ENCODE assay signal across 1 cellular context in the genomic region with DNA sequence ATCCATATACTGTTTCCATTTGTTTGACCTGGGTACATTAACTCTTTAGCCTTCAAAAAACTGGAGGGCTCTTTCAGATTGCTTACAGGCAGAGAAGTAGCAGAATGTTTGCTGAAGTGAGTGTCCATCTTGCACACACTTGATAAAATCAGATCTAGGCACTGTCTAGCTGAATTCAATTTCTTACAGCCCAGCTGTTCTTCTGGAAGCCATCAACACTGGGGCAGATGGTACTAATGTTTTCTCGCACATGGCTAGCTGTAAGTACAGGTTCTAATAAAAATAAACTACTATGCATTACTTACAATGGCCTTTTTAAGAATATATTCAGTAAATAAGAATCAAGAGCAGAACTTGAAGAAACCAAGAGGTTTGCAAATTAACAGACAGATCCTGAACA.
TF ChIP-seq lines count a peak whose summit lies in the region.

No MANE protein-coding gene starts in this region.

TF ChIP-seq in GM12878, 131 proteins besides CTCF, POLR2A, EP300 and RAD21 (continued from another document):
- no peak for TF ChIP-seq ZNF592 (IDR thresholded peaks at IDR 0.05)
- no peak for TF ChIP-seq TCF12 (IDR thresholded peaks at IDR 0.05; ENCODE audit: low read depth, low read length)
- TF ChIP-seq, protein P1, sequence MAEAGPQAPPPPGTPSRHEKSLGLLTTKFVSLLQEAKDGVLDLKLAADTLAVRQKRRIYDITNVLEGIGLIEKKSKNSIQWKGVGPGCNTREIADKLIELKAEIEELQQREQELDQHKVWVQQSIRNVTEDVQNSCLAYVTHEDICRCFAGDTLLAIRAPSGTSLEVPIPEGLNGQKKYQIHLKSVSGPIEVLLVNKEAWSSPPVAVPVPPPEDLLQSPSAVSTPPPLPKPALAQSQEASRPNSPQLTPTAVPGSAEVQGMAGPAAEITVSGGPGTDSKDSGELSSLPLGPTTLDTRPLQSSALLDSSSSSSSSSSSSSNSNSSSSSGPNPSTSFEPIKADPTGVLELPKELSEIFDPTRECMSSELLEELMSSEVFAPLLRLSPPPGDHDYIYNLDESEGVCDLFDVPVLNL (IDR thresholded peaks at IDR 0.05; ENCODE audit: low read depth, low read length): no peak
- TF ChIP-seq SUZ12 (IDR thresholded peaks at IDR 0.05; ENCODE audit: unreplicated experiment): no peak
- no peak for TF ChIP-seq POU2F2 (IDR thresholded peaks at IDR 0.05; ENCODE audit: borderline replicate concordance, low read depth, low read length)
- TF ChIP-seq NR2C2 (IDR thresholded peaks at IDR 0.05; ENCODE audit: borderline replicate concordance, control insufficient read depth, insufficient read length, low read depth): no peak
- TF ChIP-seq JUNB (IDR thresholded peaks at IDR 0.05): no peak
- TF ChIP-seq BCL11A (IDR thresholded peaks at IDR 0.05; ENCODE audit: low read depth, low read length): no peak
- no peak for TF ChIP-seq MEF2B (IDR thresholded peaks at IDR 0.05; ENCODE audit: partially characterized antibody, poor library complexity, severe bottlenecking)
- TF ChIP-seq, protein P2, sequence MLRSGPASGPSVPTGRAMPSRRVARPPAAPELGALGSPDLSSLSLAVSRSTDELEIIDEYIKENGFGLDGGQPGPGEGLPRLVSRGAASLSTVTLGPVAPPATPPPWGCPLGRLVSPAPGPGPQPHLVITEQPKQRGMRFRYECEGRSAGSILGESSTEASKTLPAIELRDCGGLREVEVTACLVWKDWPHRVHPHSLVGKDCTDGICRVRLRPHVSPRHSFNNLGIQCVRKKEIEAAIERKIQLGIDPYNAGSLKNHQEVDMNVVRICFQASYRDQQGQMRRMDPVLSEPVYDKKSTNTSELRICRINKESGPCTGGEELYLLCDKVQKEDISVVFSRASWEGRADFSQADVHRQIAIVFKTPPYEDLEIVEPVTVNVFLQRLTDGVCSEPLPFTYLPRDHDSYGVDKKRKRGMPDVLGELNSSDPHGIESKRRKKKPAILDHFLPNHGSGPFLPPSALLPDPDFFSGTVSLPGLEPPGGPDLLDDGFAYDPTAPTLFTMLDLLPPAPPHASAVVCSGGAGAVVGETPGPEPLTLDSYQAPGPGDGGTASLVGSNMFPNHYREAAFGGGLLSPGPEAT (IDR thresholded peaks at IDR 0.05; ENCODE audit: low read depth): no peak
- no peak for TF ChIP-seq NBN (IDR thresholded peaks at IDR 0.05)
- TF ChIP-seq SMC3 (IDR thresholded peaks at IDR 0.05; ENCODE audit: borderline replicate concordance, low read length): no peak
- TF ChIP-seq YBX1 (IDR thresholded peaks at IDR 0.05): no peak
